Comparison of ENCODE assay signal across 31 cellular contexts in genomic region chr4:107497054-107497453, GRCh38.
A peak's percentile ranks its signal among the peaks of the same experiment; 100 is the strongest.
DNase-seq lines count a peak whose midpoint lies in the region; ATAC-seq and TF ChIP-seq lines count a peak whose summit lies in the region.
"Had no signal": no experiment of that assay in that cellular context is flagged by ENCODE, and none has a peak within 500 bp of the region (broad histone marks: within the 10 kb centered on the region; RNA-seq: fewer than 3 reads in every experiment).

No MANE protein-coding gene starts in this region.

- no peak for DNase-seq in MV-4-11 (lab: John Stamatoyannopoulos, UW)
- no peak for DNase-seq in left ventricle myocardium inferior
- no peak for DNase-seq in vagina (ENCODE audit: extremely low spot score in 2 of 2)
- no peak for DNase-seq in NAMALWA (ENCODE audit: low spot score)
- DNase-seq: activated CD4-positive, alpha-beta T cell treated with anti-CD3 and anti-CD28 coated beads for 36 hours; activated CD8-positive, alpha-beta T cell treated with anti-CD3 and anti-CD28 coated beads, Interleukin-2, amount 10 ng/mL, durations not matched to agents 7 days and 5 days; activated effector memory CD4-positive, alpha-beta T cell treated with anti-CD3 and anti-CD28 coated beads, Interleukin-2, amount 50 U/mL, for 16 hours; AML-193; anterior cingulate cortex; CD8-positive, alpha-beta T cell; HFFc6; lower lobe of right lung; naive thymus-derived CD8-positive, alpha-beta T cell; NCI-H2029; NCI-H526 treated with DMSO at 0.1 percent for 48 hours; occipital lobe; Peyer's patch; psoas muscle; SHP77 treated with DMSO at 0.1 percent for 48 hours; stimulated activated CD4-positive, alpha-beta T cell treated with anti-CD3 and anti-CD28 coated beads, Interleukin-12 subunit alpha, Interleukin-12 subunit beta, amount 100 ng/mL, for 4 hours; stimulated activated CD4-positive, alpha-beta T cell treated with anti-CD3 and anti-CD28 coated beads, Interleukin-4, amount 100 ng/mL, for 1 hour; thyroid gland had no signal

- peak overlapping the region; percentile 49 for H3K27ac Mint-ChIP-seq in T-helper 1 cell treated with Interleukin-12 subunit alpha and Interleukin-12 subunit beta and Interleukin-4 antibody, amounts not matched to agents 30 μg/mL and 1 μg/mL, for 36 hours
- H3K27ac Mint-ChIP-seq: activated CD4-positive, alpha-beta T cell treated with anti-CD3 and anti-CD28 coated beads for 36 hours; activated CD8-positive, alpha-beta T cell treated with anti-CD3 and anti-CD28 coated beads, Interleukin-2, amount 10 ng/mL, durations not matched to agents 7 days and 5 days; activated naive CD8-positive, alpha-beta T cell; CD8-positive, alpha-beta T cell; HFFc6; naive thymus-derived CD8-positive, alpha-beta T cell had no signal

- ATAC-seq in GM18499 (IDR thresholded peaks at IDR 0.05; ENCODE audit: insufficient read depth, unreplicated experiment) (peak; percentile 83), GM21515 (IDR thresholded peaks at IDR 0.05; ENCODE audit: unreplicated experiment) (peak; percentile 51), HG03280 (IDR thresholded peaks at IDR 0.05; ENCODE audit: unreplicated experiment) (peak; percentile 57)
- ATAC-seq: A549; activated CD4-positive, alpha-beta T cell treated with anti-CD3 and anti-CD28 coated beads for 36 hours; activated CD8-positive, alpha-beta T cell treated with anti-CD3 and anti-CD28 coated beads, Interleukin-2, amount 10 ng/mL, durations not matched to agents 7 days and 5 days; CD8-positive, alpha-beta T cell; lower lobe of right lung; naive thymus-derived CD8-positive, alpha-beta T cell; psoas muscle; sciatic nerve had no signal

- H3K27me3 Mint-ChIP-seq in T-helper 1 cell treated with Interleukin-12 subunit alpha and Interleukin-12 subunit beta and Interleukin-4 antibody, amounts not matched to agents 30 μg/mL and 1 μg/mL, for 36 hours (ENCODE audit: low read depth): no peaks in the 10 kb centered on the region

- no peak for TF ChIP-seq CTCF in left ventricle myocardium inferior (IDR thresholded peaks at IDR 0.05; ENCODE audit: borderline replicate concordance)
- TF ChIP-seq CTCF in vagina (IDR thresholded peaks at IDR 0.05): no peak

- TF ChIP-seq POLR2A in vagina (IDR thresholded peaks at IDR 0.05): no peak

- intact Hi-C loops in left ventricle myocardium inferior (cut with micrococcal nuclease) (no loop called here), vagina (cut with DNase I) (no loop called here)

- H3K9me3 ChIP-seq in left ventricle myocardium inferior (replicated peaks) (peaks cover 28% of the 10 kb centered on the region), vagina (no peaks in the 10 kb centered on the region)
- H3K9me3 ChIP-seq: A549, Peyer's patch, psoas muscle, thyroid gland had no signal

- H3K4me3 Mint-ChIP-seq in T-helper 1 cell treated with Interleukin-12 subunit alpha and Interleukin-12 subunit beta and Interleukin-4 antibody, amounts not matched to agents 30 μg/mL and 1 μg/mL, for 36 hours: no peak overlapping the region
- H3K4me3 Mint-ChIP-seq: activated CD4-positive, alpha-beta T cell treated with anti-CD3 and anti-CD28 coated beads for 36 hours; activated CD8-positive, alpha-beta T cell treated with anti-CD3 and anti-CD28 coated beads, Interleukin-2, amount 10 ng/mL, durations not matched to agents 7 days and 5 days; activated naive CD8-positive, alpha-beta T cell; CD8-positive, alpha-beta T cell; HFFc6; naive thymus-derived CD8-positive, alpha-beta T cell had no signal

- H3K36me3 Mint-ChIP-seq in T-helper 1 cell treated with Interleukin-12 subunit alpha and Interleukin-12 subunit beta and Interleukin-4 antibody, amounts not matched to agents 30 μg/mL and 1 μg/mL, for 36 hours (ENCODE audit: low read depth): no peaks in the 10 kb centered on the region
- H3K36me3 Mint-ChIP-seq: activated naive CD8-positive, alpha-beta T cell; CD8-positive, alpha-beta T cell had no signal

- peaks cover 7% of the 10 kb centered on the region for H3K4me1 Mint-ChIP-seq in T-helper 1 cell treated with Interleukin-12 subunit alpha and Interleukin-12 subunit beta and Interleukin-4 antibody, amounts not matched to agents 30 μg/mL and 1 μg/mL, for 36 hours (ENCODE audit: low read depth)
- H3K4me1 Mint-ChIP-seq: activated CD4-positive, alpha-beta T cell treated with anti-CD3 and anti-CD28 coated beads for 36 hours; naive thymus-derived CD8-positive, alpha-beta T cell had no signal

- no peak overlapping the region for H3K4me3 ChIP-seq in left ventricle myocardium inferior
- H3K4me3 ChIP-seq in vagina: no peak overlapping the region
- H3K4me3 ChIP-seq: A549, breast epithelium, lower lobe of right lung, Peyer's patch, psoas muscle, thyroid gland had no signal

- H3K9me3 Mint-ChIP-seq in T-helper 1 cell treated with Interleukin-12 subunit alpha and Interleukin-12 subunit beta and Interleukin-4 antibody, amounts not matched to agents 30 μg/mL and 1 μg/mL, for 36 hours: no peaks in the 10 kb centered on the region
- H3K9me3 Mint-ChIP-seq: HFFc6 had no signal

- H3K27me3 ChIP-seq in left ventricle myocardium inferior (ENCODE audit: low read depth) (no peaks in the 10 kb centered on the region), vagina (no peaks in the 10 kb centered on the region)
- H3K27me3 ChIP-seq: breast epithelium, Peyer's patch, thyroid gland had no signal

- H3K36me3 ChIP-seq in left ventricle myocardium inferior (no peaks in the 10 kb centered on the region), vagina (no peaks in the 10 kb centered on the region)
- H3K36me3 ChIP-seq: breast epithelium, lower lobe of right lung, Peyer's patch, thyroid gland had no signal

- no peaks in the 10 kb centered on the region for H3K4me1 ChIP-seq in left ventricle myocardium inferior
- no peaks in the 10 kb centered on the region for H3K4me1 ChIP-seq in vagina
- H3K4me1 ChIP-seq: A549, breast epithelium, lower lobe of right lung, Peyer's patch, psoas muscle, thyroid gland had no signal

- no peak overlapping the region for H3K27ac ChIP-seq in left ventricle myocardium inferior (replicated peaks)
- H3K27ac ChIP-seq in vagina: no peak overlapping the region
- H3K27ac ChIP-seq: A549, breast epithelium, lower lobe of right lung, Peyer's patch, psoas muscle, thyroid gland, VCaP had no signal
